Comparison of ENCODE assay signal across 8 cellular contexts in the genomic region with DNA sequence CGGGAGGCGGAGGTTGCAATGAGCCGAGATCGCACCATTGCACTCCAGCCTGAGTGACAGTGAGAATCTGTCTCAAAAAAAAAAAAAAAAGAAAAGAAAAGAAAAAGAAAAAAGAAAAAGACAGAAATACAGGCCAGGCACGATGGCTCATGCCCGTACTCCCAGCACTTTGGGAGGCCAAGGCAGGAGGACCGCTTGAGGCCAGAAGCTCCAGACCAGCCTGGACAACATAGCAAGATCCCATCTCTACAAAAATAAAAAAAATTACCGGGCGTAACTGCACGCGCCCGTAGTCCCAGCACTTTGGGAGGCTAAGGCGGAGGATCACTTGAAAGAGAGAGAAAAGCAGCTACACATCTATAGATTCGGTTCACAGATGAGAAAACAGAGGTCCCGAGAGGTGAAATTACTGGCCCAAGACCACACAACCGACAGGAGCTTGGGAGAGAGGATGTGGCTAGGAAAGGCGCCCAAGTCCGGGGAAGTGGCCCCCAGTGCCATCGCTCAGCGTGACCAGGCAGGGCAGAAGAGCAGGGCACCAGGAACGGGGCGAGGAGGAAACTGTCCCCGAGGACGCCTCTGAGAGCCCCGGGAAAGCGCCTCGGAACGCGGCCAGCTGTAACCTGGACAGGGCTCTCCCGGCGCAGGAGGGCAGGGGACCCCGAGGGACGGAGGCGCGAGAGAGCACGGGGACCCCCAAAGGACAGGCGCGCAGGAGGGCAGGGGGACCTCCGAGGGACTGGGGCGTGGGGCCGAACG. TPM values are rescaled to one million over a fixed set of nuclear protein-coding genes. Genes with fewer than 3 reads are reported as not detected.
DNase-seq lines count a peak whose midpoint lies in the region; ATAC-seq and TF ChIP-seq lines count a peak whose summit lies in the region.

No MANE protein-coding gene starts in this region.

- H3K36me3 ChIP-seq in trophoblast cell (ENCODE audit: control insufficient read depth in 1 of 2, insufficient read depth in 2 of 2, low read length in 2 of 2) = peaks cover 0 to 2% of the 10 kb centered on the region in 2 experiments

- no peak overlapping the region for H2BK5ac ChIP-seq in trophoblast cell (ENCODE audit: low read depth, low read length, poor library complexity)

- peak overlapping the region; percentile 45 for H4K12ac ChIP-seq in trophoblast cell (ENCODE audit: low read depth, low read length)

- WGBS in trophoblast cell (ENCODE audit: extremely low coverage, insufficient coverage, insufficient read length) = no CpG with 5 or more reads among the region's 42 CpGs

- peak overlapping the region; percentile 83 for H3K9ac ChIP-seq in trophoblast cell (ENCODE audit: low read length)

- peak overlapping the region; percentile 82 for H2BK120ac ChIP-seq in trophoblast cell (ENCODE audit: insufficient read depth, low read length, poor library complexity)

- peak overlapping the region; percentile 88 for H4K8ac ChIP-seq in trophoblast cell (ENCODE audit: low read depth, low read length)

- H3K4me2 ChIP-seq in trophoblast cell (ENCODE audit: low read length) = peak overlapping the region; percentile 95

- H2AK5ac ChIP-seq in trophoblast cell (ENCODE audit: low read length) = peak overlapping the region; percentile 64

- H3K79me2 ChIP-seq in trophoblast cell (ENCODE audit: control insufficient read depth, insufficient read depth, low read length, poor library complexity) = peaks cover 4% of the 10 kb centered on the region

- H3K4me1 Mint-ChIP-seq in activated T-cell treated with anti-CD3 and anti-CD28 coated beads, Interleukin-2, amount 50 U/mL, for 24 hours (ENCODE audit: low read depth) = peaks cover 15% of the 10 kb centered on the region

- DNase-seq in activated T-cell treated with anti-CD3 and anti-CD28 coated beads, Interleukin-2, amount 50 U/mL, for 24 hours = no peak
- DNase-seq in activated T-cell treated with anti-CD3 and anti-CD28 coated beads for 4 hours (no peak), Right ventricle myocardium inferior (ENCODE audit: missing footprints) (peak; percentile 74), trophoblast cell (peak in 1 of 2 donors; percentile 33), HPDE6-E6E7 (ENCODE audit: extremely low spot score) (no peak)

- H3K23ac ChIP-seq in trophoblast cell (ENCODE audit: low read length) = no peak overlapping the region

- H3K9me3 Mint-ChIP-seq in activated T-cell treated with anti-CD3 and anti-CD28 coated beads, Interleukin-2, amount 50 U/mL, for 24 hours = no peaks in the 10 kb centered on the region

- H3K18ac ChIP-seq in trophoblast cell (ENCODE audit: low read length) = peak overlapping the region; percentile 48

- H3K4me3 Mint-ChIP-seq in activated T-cell treated with anti-CD3 and anti-CD28 coated beads, Interleukin-2, amount 50 U/mL, for 24 hours = no peak overlapping the region

- H3K14ac ChIP-seq in trophoblast cell (ENCODE audit: low read length) = peak overlapping the region; percentile 94

- peak overlapping the region; percentile 84 for H4K91ac ChIP-seq in trophoblast cell (ENCODE audit: low read depth, low read length)

- peak overlapping the region; percentile 87 for H2BK12ac ChIP-seq in trophoblast cell (ENCODE audit: low read length)

- H3K79me1 ChIP-seq in trophoblast cell (ENCODE audit: low read length) = peaks cover 3% of the 10 kb centered on the region

- no peak overlapping the region for H3K27ac ChIP-seq in trophoblast cell (ENCODE audit: low read depth, low read length)

- TF ChIP-seq CTCF in WI38 (IDR thresholded peaks at IDR 0.05; ENCODE audit: low read depth, low read length) = no peak

- H3K36me3 Mint-ChIP-seq in activated T-cell treated with anti-CD3 and anti-CD28 coated beads, Interleukin-2, amount 50 U/mL, for 24 hours (ENCODE audit: low read depth) = peaks cover 18% of the 10 kb centered on the region

- H3K4ac ChIP-seq in trophoblast cell (ENCODE audit: low read depth, low read length) = peak overlapping the region; percentile 89

- no peaks in the 10 kb centered on the region for H3K27me3 ChIP-seq in trophoblast cell (ENCODE audit: insufficient read depth, low read length)

- H3K4me3 ChIP-seq in WI38 (ENCODE audit: low read depth, low read length) (peak overlapping the region; percentile 82), trophoblast cell (ENCODE audit: low read depth, low read length) (peak overlapping the region; percentile 85)

- peak overlapping the region; percentile 89 for H2AFZ ChIP-seq in trophoblast cell (ENCODE audit: insufficient read depth, low read length, poor library complexity)

- H3K27ac Mint-ChIP-seq in activated T-cell treated with anti-CD3 and anti-CD28 coated beads, Interleukin-2, amount 50 U/mL, for 24 hours = peak overlapping the region; percentile 90

- H3K9me3 ChIP-seq in trophoblast cell (ENCODE audit: insufficient read depth, low read depth, low read length) = peaks cover 4% of the 10 kb centered on the region

- intact Hi-C loops in Right ventricle myocardium inferior (cut with DNase I) = no loop called here

- ATAC-seq in HG03280 (IDR thresholded peaks at IDR 0.05; ENCODE audit: unreplicated experiment) (peak; percentile 12), Right ventricle myocardium inferior (peak; percentile 17), GM18909 (IDR thresholded peaks at IDR 0.05; ENCODE audit: poor library complexity, unreplicated experiment) (no peak)

- no peaks in the 10 kb centered on the region for H3K27me3 Mint-ChIP-seq in activated T-cell treated with anti-CD3 and anti-CD28 coated beads, Interleukin-2, amount 50 U/mL, for 24 hours

- peaks cover 9 to 21% of the 10 kb centered on the region in 2 experiments for H3K4me1 ChIP-seq in trophoblast cell (ENCODE audit: control insufficient read depth in 1 of 2, insufficient read depth in 2 of 2, low read length in 2 of 2)

RNA-seq across cellular contexts. Expression of a gene that starts 0.6 kb away (rescaled TPM):
- total RNA-seq in Right ventricle myocardium inferior = 18.8 TPM
- polyA plus RNA-seq in trophoblast cell (2013) = 16.1 and 16.4 TPM in 2 replicates

RNA-seq across cellular contexts. Expression of a gene that starts 41.0 kb away (rescaled TPM):
- total RNA-seq in Right ventricle myocardium inferior = 68.1 TPM
- 174 and 182 TPM in 2 replicates for polyA plus RNA-seq in trophoblast cell (2013)
